ENCODE assay signal across 8 cellular contexts in the genomic region with DNA sequence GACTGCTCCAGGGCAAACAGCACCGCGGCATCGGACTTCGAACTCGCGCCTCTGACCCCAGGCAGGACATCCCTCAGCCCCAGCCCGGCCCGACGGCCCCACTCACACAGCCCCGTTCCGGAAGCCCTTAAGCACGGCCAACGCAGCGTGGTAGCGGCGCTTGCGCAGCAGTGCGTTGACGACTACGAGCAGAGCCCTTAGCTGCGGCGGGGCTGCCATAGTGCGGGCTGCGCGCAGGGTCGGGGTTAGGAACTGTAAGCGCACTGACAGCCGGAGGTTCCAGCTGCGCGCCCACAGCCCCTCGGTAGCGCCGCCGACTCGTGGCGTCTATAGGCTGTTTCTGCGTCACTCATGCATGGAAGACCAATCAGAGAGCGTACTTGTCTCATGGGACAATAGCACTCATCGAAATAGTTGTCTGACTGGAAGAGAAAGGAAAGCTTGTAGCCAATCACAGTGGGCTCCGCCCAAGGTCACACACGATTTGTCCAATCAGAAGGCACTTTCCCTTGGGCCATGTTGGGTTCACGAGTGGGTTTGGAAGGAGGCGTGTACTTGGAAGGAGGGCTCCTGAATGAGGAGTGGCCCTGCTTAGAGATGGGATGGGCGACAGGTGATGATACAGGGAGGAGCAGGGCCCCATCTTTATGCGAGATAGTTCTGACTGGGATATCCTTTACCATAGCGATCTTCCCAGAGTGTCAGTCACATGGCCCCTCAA. TPM values are rescaled to one million over a fixed set of nuclear protein-coding genes. Genes with fewer than 3 reads are reported as not detected.
A peak's percentile ranks its signal among the peaks of the same experiment; 100 is the strongest.
DNase-seq lines count a peak whose midpoint lies in the region; ATAC-seq and TF ChIP-seq lines count a peak whose summit lies in the region.

A gene with protein sequence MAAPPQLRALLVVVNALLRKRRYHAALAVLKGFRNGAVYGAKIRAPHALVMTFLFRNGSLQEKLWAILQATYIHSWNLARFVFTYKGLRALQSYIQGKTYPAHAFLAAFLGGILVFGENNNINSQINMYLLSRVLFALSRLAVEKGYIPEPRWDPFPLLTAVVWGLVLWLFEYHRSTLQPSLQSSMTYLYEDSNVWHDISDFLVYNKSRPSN (minus strand): TSS at position 322 of the 721 bp plus-strand sequence. CDS start 103 bp downstream, at position 219.

- ATAC-seq in GM21515 (IDR thresholded peaks at IDR 0.05; ENCODE audit: unreplicated experiment): peak; percentile 92

- H3K36me3 ChIP-seq in HUES64 (ENCODE audit: insufficient read depth, low read length) (no peaks in the 10 kb centered on the region), OCI-LY7 (ENCODE audit: insufficient read depth, low read length) (no peaks in the 10 kb centered on the region)

- intact Hi-C loops in OCI-LY7 (cut with micrococcal nuclease; ENCODE audit: unreplicated experiment): no loop called here

- WGBS in HUES64: 52% methylated on average over 46 of the region's 46 CpGs

- H3K9me2 ChIP-seq in OCI-LY7 (ENCODE audit: insufficient read depth, low read length): no peaks in the 10 kb centered on the region

- H3K4me3 ChIP-seq in HUES64 (ENCODE audit: low read length): peak within 1 kb of the TSS; percentile 55
- peak within 1 kb of the TSS; percentile 70 for H3K4me3 ChIP-seq in OCI-LY7 (ENCODE audit: low read depth, low read length, poor library complexity, severe bottlenecking)

- H3K9ac ChIP-seq in HUES64 (ENCODE audit: low read depth, low read length): no peak within 1 kb of the TSS

- peak within 1 kb of the TSS; percentile 32; the same call in 1 of the 2 replicates for H2AFZ ChIP-seq in OCI-LY7 (ENCODE audit: low read length)

- no peaks in the 10 kb centered on the region for H3K79me2 ChIP-seq in OCI-LY7 (ENCODE audit: insufficient read depth, low read depth, low read length)

- peak within 1 kb of the TSS; percentile 67 for H3K4me2 ChIP-seq in OCI-LY7 (ENCODE audit: low read length)

- CTCF ChIA-PET in OCI-LY7 (lab: Charles Lee; ENCODE audit: unreplicated experiment): interaction anchor here (0.6 kb wide), 1 partner anchor 172 kb away, joined by 4 read pairs; no protein-coding TSS in a partner anchor

- H3K9me3 ChIP-seq in HUES64 (ENCODE audit: insufficient read depth, low read depth, low read length): no peaks in the 10 kb centered on the region
- H3K9me3 ChIP-seq in OCI-LY7 (ENCODE audit: low read length): no peaks in the 10 kb centered on the region

- peak; percentile 75 for TF ChIP-seq POLR2A in erythroblast (IDR thresholded peaks at IDR 0.05; ENCODE audit: low read length)

- peak; percentile 53 for DNase-seq in D341Med (ENCODE audit: low spot score)
- peak; percentile 94 for DNase-seq in OCI-LY7 (ENCODE audit: low spot score)
- DNase-seq in activated T-cell treated with anti-CD3 and anti-CD28 coated beads, Interleukin-2, amount 50 U/mL, for 1 hour: peak; percentile 80
- DNase-seq in erythroblast (lab: John Stamatoyannopoulos, UW): peak; percentile 94 to 97
- peak; percentile 96 for DNase-seq in mucosa of gallbladder (ENCODE audit: low spot score)
- DNase-seq in stimulated activated CD8-positive, alpha-beta memory T cell treated with anti-CD3 and anti-CD28 coated beads, Interleukin-4, amount 100 ng/mL, for 4 hours (ENCODE audit: low read depth in 2 of 2, low spot score in 1 of 2): peak; percentile 65 to 74

- H4K20me1 ChIP-seq in OCI-LY7 (ENCODE audit: insufficient read depth, low read length): no peaks in the 10 kb centered on the region

- H3K4me1 ChIP-seq in HUES64 (ENCODE audit: insufficient read depth, low read length): no peaks in the 10 kb centered on the region
- peaks cover 6% of the 10 kb centered on the region for H3K4me1 ChIP-seq in OCI-LY7 (ENCODE audit: insufficient read depth, low read length, poor library complexity, severe bottlenecking)

- BruUV-seq in OCI-LY7 (replicated peaks; lab: Mats Ljungman, UMichigan): no TSS peak

- TF ChIP-seq CTCF in OCI-LY7 (conservative IDR thresholded peaks at IDR 0.05; ENCODE audit: low read length): no peak

- POLR2A ChIA-PET in OCI-LY7 (lab: Charles Lee): interaction anchor here (0.6 to 1.3 kb wide), 4 partner anchors 8 to 42 kb away, joined by 3 to 4 read pairs (median 4); no protein-coding TSS in a partner anchor

- H3K27me3 ChIP-seq in HUES64 (ENCODE audit: insufficient read depth, low read length): no peaks in the 10 kb centered on the region

- no peak within 1 kb of the TSS for H3K27ac ChIP-seq in HUES64 (ENCODE audit: low read depth, low read length)
- peak within 1 kb of the TSS; percentile 8 for H3K27ac ChIP-seq in OCI-LY7 (ENCODE audit: low read depth, low read length, poor library complexity, severe bottlenecking)

RNA-seq across cellular contexts. Expression of the gene that starts here (rescaled TPM):
- 1.2 TPM for polyA plus RNA-seq in HUES64 (2013, experiment 1 of 2)
- polyA plus RNA-seq in HUES64 (2013, experiment 2 of 2): 2.7 TPM
- 3.1 and 4.2 TPM in 2 replicates for total RNA-seq in OCI-LY7 (2014; rRNA removed; shearing (Covaris generic))
- 7.8 and 8.2 TPM in 2 replicates for total RNA-seq in OCI-LY7 (2022)
- total RNA-seq in mucosa of gallbladder: 17.9 TPM
